Comparison of ENCODE assay signal across 28 cellular contexts in the genomic region with DNA sequence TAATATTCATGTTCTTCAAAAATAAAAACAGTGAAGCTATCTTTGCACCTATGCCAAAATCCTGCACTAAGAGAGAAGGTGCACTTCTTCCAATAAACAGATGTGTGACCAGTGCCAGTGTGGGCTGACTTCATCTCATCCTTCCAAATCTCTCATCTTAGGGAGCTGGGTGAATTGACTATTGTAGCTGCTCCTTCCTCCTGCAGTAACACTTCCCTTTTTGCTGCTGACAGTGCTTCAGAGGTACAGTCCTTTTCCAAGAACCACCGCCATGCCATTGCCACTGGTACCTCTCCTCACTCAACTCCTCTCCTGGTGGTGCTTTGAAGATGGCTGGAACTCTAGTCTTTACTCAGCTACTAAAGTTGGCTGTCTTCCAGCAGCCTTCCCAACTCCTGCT. TPM values are rescaled to one million over a fixed set of nuclear protein-coding genes. Genes with fewer than 3 reads are reported as not detected.
A peak's percentile ranks its signal among the peaks of the same experiment; 100 is the strongest.
DNase-seq lines count a peak whose midpoint lies in the region; ATAC-seq, FAIRE-seq and TF ChIP-seq lines count a peak whose summit lies in the region.
"Had no signal": no experiment of that assay in that cellular context is flagged by ENCODE, and none has a peak within 500 bp of the region (broad histone marks: within the 10 kb centered on the region; RNA-seq: fewer than 3 reads in every experiment).

No MANE protein-coding gene starts in this region.

- H3F3A ChIP-seq in OCI-LY1 (ENCODE audit: insufficient read depth, low read length): 0 out of 2 replicates have a peak, but pooled peaks cover 4% of the 10 kb centered on the region

- H3K9ac ChIP-seq in OCI-LY1 (ENCODE audit: low read length) (no peak overlapping the region), K562 (ENCODE audit: insufficient read depth in 1 of 2, low read depth in 2 of 2, low read length in 2 of 2) (no peak overlapping the region)

- H3K9me3 ChIP-seq in OCI-LY1 (ENCODE audit: low read length): peaks cover 3% of the 10 kb centered on the region; the same call in 1 of the 2 replicates
- H3K9me3 ChIP-seq in K562 (replicated peaks; ENCODE audit: control insufficient read depth, insufficient read depth, low read depth, low read length): no peaks in the 10 kb centered on the region
- H3K9me3 ChIP-seq in upper lobe of right lung: no peaks in the 10 kb centered on the region
- H3K9me3 ChIP-seq: right lobe of liver, vagina had no signal

- 33% methylated on average over 1 of the region's 1 CpG for WGBS in K562 (ENCODE audit: insufficient coverage, low coverage, missing lambda C conversion rate)

- H3K4me1 Mint-ChIP-seq in T-helper 2 cell treated with Interferon-gamma antibody and Interleukin-4, amounts not matched to agents 5 μg/mL and 100 μg/mL, for 36 hours (ENCODE audit: low read depth): peaks cover 20% of the 10 kb centered on the region

- H3K9me3 Mint-ChIP-seq in T-helper 2 cell treated with Interferon-gamma antibody and Interleukin-4, amounts not matched to agents 5 μg/mL and 100 μg/mL, for 36 hours: peaks cover 3% of the 10 kb centered on the region
- H3K9me3 Mint-ChIP-seq: activated T-cell treated with anti-CD3 and anti-CD28 coated beads, Interleukin-2, amount 50 U/mL, for 4 hours had no signal

- TF ChIP-seq POLR2A in K562 (conservative IDR thresholded peaks at IDR 0.05): no peak

- H3K36me3 Mint-ChIP-seq in T-helper 2 cell treated with Interferon-gamma antibody and Interleukin-4, amounts not matched to agents 5 μg/mL and 100 μg/mL, for 36 hours (ENCODE audit: low read depth): no peaks in the 10 kb centered on the region

- TF ChIP-seq CTCF in OCI-LY1 (IDR thresholded peaks at IDR 0.05; ENCODE audit: low read length) (no peak), K562 (IDR thresholded peaks at IDR 0.05 in 2 of 3, conservative IDR thresholded peaks at IDR 0.05 in 1 of 3; ENCODE audit: insufficient read depth in 2 of 3, low read depth in 1 of 3, low read length in 3 of 3) (no peak), upper lobe of right lung (IDR thresholded peaks at IDR 0.05) (no peak)

- H4K20me1 ChIP-seq in OCI-LY1 (ENCODE audit: insufficient read depth, low read length) (no peaks in the 10 kb centered on the region), K562 (replicated peaks; ENCODE audit: control insufficient read depth, insufficient read depth, low read length) (no peaks in the 10 kb centered on the region)

- H3K27me3 ChIP-seq in OCI-LY1 (ENCODE audit: insufficient read depth, low read length): no peaks in the 10 kb centered on the region
- no peaks in the 10 kb centered on the region for H3K27me3 ChIP-seq in K562 (ENCODE audit: control insufficient read depth in 2 of 2, insufficient read depth in 2 of 2, low read length in 2 of 2)
- H3K27me3 ChIP-seq in upper lobe of right lung: no peaks in the 10 kb centered on the region
- H3K27me3 ChIP-seq: right lobe of liver, vagina had no signal

- H3K27ac ChIP-seq in OCI-LY1 (ENCODE audit: low read depth, low read length, poor library complexity, severe bottlenecking) (peak overlapping the region; percentile 41), K562 (ENCODE audit: extremely low read depth, low read depth, low read length) (no peak overlapping the region), upper lobe of right lung (no peak overlapping the region)
- H3K27ac ChIP-seq: gastroesophageal sphincter, right lobe of liver, vagina had no signal

- H3K79me2 ChIP-seq in OCI-LY1 (ENCODE audit: insufficient read depth, low read length) (no peaks in the 10 kb centered on the region), K562 (ENCODE audit: control insufficient read depth, insufficient read depth, low read length) (no peaks in the 10 kb centered on the region)

- no TSS peak for BruUV-seq in K562 (replicated peaks; lab: Mats Ljungman, UMichigan)

- no peaks in the 10 kb centered on the region for H3K9me2 ChIP-seq in OCI-LY1 (ENCODE audit: low read depth, low read length)

- intact Hi-C loops in K562 (cut with micrococcal nuclease) (no loop called here), upper lobe of right lung (cut with DNase I) (no loop called here)

- no peak for TF ChIP-seq EP300 in K562 (IDR thresholded peaks at IDR 0.05; ENCODE audit: low read length)

- H3K27ac Mint-ChIP-seq in T-helper 2 cell treated with Interferon-gamma antibody and Interleukin-4, amounts not matched to agents 5 μg/mL and 100 μg/mL, for 36 hours: peak overlapping the region; percentile 26
- H3K27ac Mint-ChIP-seq: activated naive CD4-positive, alpha-beta T cell treated with anti-CD3 and anti-CD28 coated beads, Interleukin-2, amount 10 ng/mL, durations not matched to agents 7 days and 5 days; naive thymus-derived CD4-positive, alpha-beta T cell had no signal

- no peak overlapping the region for H3K4me3 Mint-ChIP-seq in T-helper 2 cell treated with Interferon-gamma antibody and Interleukin-4, amounts not matched to agents 5 μg/mL and 100 μg/mL, for 36 hours
- H3K4me3 Mint-ChIP-seq: activated naive CD4-positive, alpha-beta T cell treated with anti-CD3 and anti-CD28 coated beads, Interleukin-2, amount 10 ng/mL, durations not matched to agents 7 days and 5 days; activated T-cell treated with anti-CD3 and anti-CD28 coated beads, Interleukin-2, amount 50 U/mL, for 4 hours; CD4-positive, CD25-positive, alpha-beta regulatory T cell; naive thymus-derived CD4-positive, alpha-beta T cell had no signal

- H3K4me2 ChIP-seq in OCI-LY1 (ENCODE audit: low read length): no peak overlapping the region
- no peak overlapping the region for H3K4me2 ChIP-seq in K562 (ENCODE audit: insufficient read depth, low read length)

- CTCF ChIA-PET in K562 (lab: Yijun Ruan, JAX; ENCODE audit: low intra/inter-chr PET ratio): no interaction called here

- H2AFZ ChIP-seq in OCI-LY1 (ENCODE audit: low read length): no peak overlapping the region
- no peak overlapping the region for H2AFZ ChIP-seq in K562 (ENCODE audit: low read depth, low read length)

- no peak for FAIRE-seq in K562 (lab: Jason Lieb, UNC)
- FAIRE-seq: A204.1, H54 had no signal

- H3K4me3 ChIP-seq in OCI-LY1 (ENCODE audit: low read depth, low read length, poor library complexity, severe bottlenecking) (no peak overlapping the region), K562 (no peak overlapping the region), upper lobe of right lung (no peak overlapping the region)
- H3K4me3 ChIP-seq: gastroesophageal sphincter, right lobe of liver, vagina had no signal

- H3K36me3 ChIP-seq in OCI-LY1 (ENCODE audit: insufficient read depth, low read length) (no peaks in the 10 kb centered on the region), K562 (ENCODE audit: control insufficient read depth, insufficient read depth, low read length) (no peaks in the 10 kb centered on the region), upper lobe of right lung (no peaks in the 10 kb centered on the region)
- H3K36me3 ChIP-seq: gastroesophageal sphincter, right lobe of liver, vagina had no signal

- POLR2A ChIA-PET in K562 (lab: Yijun Ruan, JAX): no interaction called here

- no peak for TF ChIP-seq RAD21 in K562 (CRISPR knock-in tag; conservative IDR thresholded peaks at IDR 0.05 in 1 of 2, IDR thresholded peaks at IDR 0.05 in 1 of 2)

- DNase-seq in T-helper 2 cell treated with Interferon-gamma antibody and Interleukin-4, amounts not matched to agents 5 μg/mL and 100 μg/mL, for 36 hours (ENCODE audit: low spot score): no peak
- DNase-seq in T-helper 2 cell: no peak
- no peak for DNase-seq in K562 (ENCODE audit: extremely low read depth in 1 of 4, low spot score in 3 of 4)
- DNase-seq in upper lobe of right lung: no peak
- no peak for DNase-seq in NCI-H1105 (lab: John Stamatoyannopoulos, UW)
- DNase-seq: activated naive CD4-positive, alpha-beta T cell treated with anti-CD3 and anti-CD28 coated beads, Interleukin-2, amount 10 ng/mL, durations not matched to agents 7 days and 5 days; activated T-cell treated with anti-CD3 and anti-CD28 coated beads, Interleukin-2, amount 50 U/mL, for 4 hours; aorta; CD4-positive, CD25-positive, alpha-beta regulatory T cell; effector CD4-positive, alpha-beta T cell; KG1; kidney glomerular epithelial cell; naive thymus-derived CD4-positive, alpha-beta T cell; NCI-H1092 treated with DMSO at 0.1 percent for 48 hours; NCI-H524; PC-3; right lobe of liver; SHP77 treated with DMSO at 0.1 percent for 48 hours had no signal

- in situ Hi-C loops in K562 (cut with MboI): no loop called here

- H3K9me1 ChIP-seq in K562 (ENCODE audit: control insufficient read depth, insufficient read depth, low read length): no peaks in the 10 kb centered on the region

- H3K4me1 ChIP-seq in OCI-LY1 (ENCODE audit: insufficient read depth, low read length, severe bottlenecking): peaks cover 49% of the 10 kb centered on the region
- H3K4me1 ChIP-seq in K562 (replicated peaks in 1 of 2; ENCODE audit: control insufficient read depth in 2 of 2, insufficient read depth in 2 of 2, low read length in 2 of 2): peaks cover 2 to 10% of the 10 kb centered on the region in 2 experiments; a peak in 4 of 5 replicates
- peaks cover 4% of the 10 kb centered on the region for H3K4me1 ChIP-seq in upper lobe of right lung
- H3K4me1 ChIP-seq: gastroesophageal sphincter, right lobe of liver, vagina had no signal

- no peak for ATAC-seq in K562
- ATAC-seq in upper lobe of right lung: peak; percentile 60
- ATAC-seq in HG02623 (IDR thresholded peaks at IDR 0.05; ENCODE audit: unreplicated experiment): no peak
- ATAC-seq in HG03378 (IDR thresholded peaks at IDR 0.05; ENCODE audit: unreplicated experiment): no peak
- ATAC-seq: activated CD4-positive, CD25-positive, alpha-beta regulatory T cell treated with anti-CD3 and anti-CD28 coated beads, Interleukin-2, amount 50 U/mL, for 24 hours; activated T-cell treated with anti-CD3 and anti-CD28 coated beads, Interleukin-2, amount 50 U/mL, for 4 hours; gastroesophageal sphincter; naive thymus-derived CD4-positive, alpha-beta T cell; PC-3 had no signal

- peaks cover 17% of the 10 kb centered on the region for H3K27me3 Mint-ChIP-seq in T-helper 2 cell treated with Interferon-gamma antibody and Interleukin-4, amounts not matched to agents 5 μg/mL and 100 μg/mL, for 36 hours (ENCODE audit: low read depth)

RNA-seq across cellular contexts. Expression of a gene that starts 42.1 kb away (rescaled TPM):
- total RNA-seq in K562 (2011; cell fraction: chromatin; rRNA removed; ENCODE audit: low replicate concordance): 12.4 and 14.6 TPM in 2 replicates
- 7.8 and 9.2 TPM in 2 replicates for total RNA-seq in K562 (2011; cell fraction: nucleolus; rRNA removed)
- total RNA-seq in K562 (2011; cell fraction: nucleoplasm; rRNA removed): 8.2 and 9.0 TPM in 2 replicates
- total RNA-seq in K562 (2014; rRNA removed) (10.0 and 12.8 TPM in 2 replicates), K562 (2014; rRNA removed; fragmentation: Illumina TruSeq; extraction: Trizol) (9.7 and 13.1 TPM in 2 replicates), K562 (2015; rRNA removed; fragmentation: Illumina TruSeq; extraction: Trizol) (9.7 and 10.7 TPM in 2 replicates), K562 (2021) (9.8 and 13.2 TPM in 2 replicates), upper lobe of right lung (31.8 TPM)
- polyA plus RNA-seq in K562 (2011; rRNA removed) (3.7 and 12.5 TPM in 2 replicates), K562 (2014; fragmentation: Illumina TruSeq; extraction: Trizol) (14.8 and 16.0 TPM in 2 replicates), K562 (2014; fragmentation: Nextera tagmentation; extraction: Ambion mirVana) (1 to 10 TPM; 4.9 to 6.8 TPM), K562 (2014; rRNA removed) (7.7 and 11.6 TPM in 2 replicates)
- 3.7 and 10.4 TPM in 2 replicates for polyA plus RNA-seq in K562 (2011; cell fraction: cytosol; rRNA removed)
- polyA plus RNA-seq in K562 (2011; cell fraction: nucleus; rRNA removed): 4.7 and 19.4 TPM in 2 replicates
- 16.8 and 21.5 TPM in 2 replicates for polyA plus RNA-seq in K562 (2012)
- polyA minus RNA-seq in K562 (2011; rRNA and poly(A)+ RNA removed): 3.0 and 9.5 TPM in 2 replicates
- 0.73 and 5.9 TPM in 2 replicates for polyA minus RNA-seq in K562 (2011; cell fraction: cytosol; rRNA and poly(A)+ RNA removed)
- polyA minus RNA-seq in K562 (2011; cell fraction: nucleus; rRNA and poly(A)+ RNA removed): 3.0 and 7.9 TPM in 2 replicates
- total RNA-seq: PC-3 had no signal

RNA-seq across cellular contexts. Expression of a gene that starts 49.1 kb away (rescaled TPM):
- 0.09 and 0.21 TPM in 2 replicates for total RNA-seq in K562 (2011; cell fraction: chromatin; rRNA removed; ENCODE audit: low replicate concordance)
- 0.17 and 0.26 TPM in 2 replicates for total RNA-seq in K562 (2011; cell fraction: nucleolus; rRNA removed)
- total RNA-seq in K562 (2011; cell fraction: nucleoplasm; rRNA removed): 0.15 and 0.23 TPM in 2 replicates
- total RNA-seq in K562 (2014; rRNA removed) (0.05 and 0.08 TPM in 2 replicates), K562 (2014; rRNA removed; fragmentation: Illumina TruSeq; extraction: Trizol) (0.10 and 0.15 TPM in 2 replicates), K562 (2015; rRNA removed; fragmentation: Illumina TruSeq; extraction: Trizol) (0.08 and 0.11 TPM in 2 replicates), K562 (2021) (0.18 and 0.22 TPM in 2 replicates), upper lobe of right lung (not detected)
- polyA plus RNA-seq in K562 (2011; rRNA removed) (0.07 TPM in 1 of 2 replicates, not detected in the other), K562 (2014; fragmentation: Illumina TruSeq; extraction: Trizol) (0.06 and 0.16 TPM in 2 replicates), K562 (2014; fragmentation: Nextera tagmentation; extraction: Ambion mirVana) (under 1 TPM in 1 of 2 experiments, not detected in 1; 0.03 TPM), K562 (2014; rRNA removed) (0.01 TPM in 1 of 2 replicates, not detected in the other)
- polyA plus RNA-seq in K562 (2011; cell fraction: cytosol; rRNA removed): not detected in 2 replicates
- 0.06 TPM in 1 of 2 replicates, not detected in the other for polyA plus RNA-seq in K562 (2011; cell fraction: nucleus; rRNA removed)
- polyA plus RNA-seq in K562 (2012): 0.15 and 0.27 TPM in 2 replicates
- 0.14 TPM in 1 of 2 replicates, not detected in the other for polyA minus RNA-seq in K562 (2011; rRNA and poly(A)+ RNA removed)
- not detected in 2 replicates for polyA minus RNA-seq in K562 (2011; cell fraction: cytosol; rRNA and poly(A)+ RNA removed)
- polyA minus RNA-seq in K562 (2011; cell fraction: nucleus; rRNA and poly(A)+ RNA removed): not detected in 2 replicates
- total RNA-seq: aorta; CD4-positive, CD25-positive, alpha-beta regulatory T cell; naive thymus-derived CD4-positive, alpha-beta T cell; osteocyte; right lobe of liver; T-helper 2 cell treated with Interferon-gamma antibody and Interleukin-4, amounts not matched to agents 100 ng/mL and 5 ng/mL, for 36 hours; vagina had no signal
- polyA plus RNA-seq: aorta; CD4-positive, CD25-positive, alpha-beta regulatory T cell; naive thymus-derived CD4-positive, alpha-beta T cell had no signal
